8 cellular contexts compared by ENCODE assay signal in genomic region chr9:100324594-100325200, GRCh38. TPM values are rescaled to one million over a fixed set of nuclear protein-coding genes. Genes with fewer than 3 reads are reported as not detected.
A peak's percentile ranks its signal among the peaks of the same experiment; 100 is the strongest.
DNase-seq lines count a peak whose midpoint lies in the region; ATAC-seq, FAIRE-seq and TF ChIP-seq lines count a peak whose summit lies in the region.

No MANE protein-coding gene starts in this region.

- H3K9me3 Mint-ChIP-seq in activated T-helper 17 cell treated with anti-CD3 and anti-CD28 coated beads, Interleukin-2, amount 50 U/mL, for 72 hours = no peaks in the 10 kb centered on the region

- intact Hi-C loops in GM12878 (cut with micrococcal nuclease; ENCODE audit: unreplicated experiment) = loop anchor here (5.0 kb wide), 2 partner anchors 273 to 1162 kb away; no protein-coding TSS in a partner anchor
- intact Hi-C loops in left ventricle myocardium superior (cut with micrococcal nuclease) = loop anchor here (10.0 kb wide), 1 partner anchor 300 kb away; no protein-coding TSS in a partner anchor

- H3K79me2 ChIP-seq in MM.1S (ENCODE audit: low read length) (peaks cover 9% of the 10 kb centered on the region; the same call in 1 of the 2 replicates), GM12878 (ENCODE audit: control insufficient read depth, insufficient read depth, low read length) (no peaks in the 10 kb centered on the region)

- no peaks in the 10 kb centered on the region for H3K27me3 ChIP-seq in MM.1S (replicated peaks; ENCODE audit: insufficient read depth, low read length)
- no peaks in the 10 kb centered on the region for H3K27me3 ChIP-seq in GM12878 (replicated peaks in 1 of 2; ENCODE audit: control insufficient read depth in 2 of 2, insufficient read depth in 2 of 2, low read length in 1 of 2)

- SMC1A ChIA-PET in GM12878 (lab: Charles Lee; ENCODE audit: uncharacterized antibody, unreplicated experiment) = interaction anchor here (0.5 to 4.1 kb wide), 13 partner anchors 13 to 1160 kb away, joined by 3 to 17 read pairs (median 3); partner anchors contain the start of gene TEX10

- CTCF ChIA-PET in GM12878 (lab: Yijun Ruan, JAX) = interaction anchor here (0.6 to 4.0 kb wide), 43 partner anchors 8 to 1433 kb away, joined by 3 to 35 read pairs (median 5); partner anchors contain the start of gene TEX10

- no peaks in the 10 kb centered on the region for H3K27me3 Mint-ChIP-seq in activated T-helper 17 cell treated with anti-CD3 and anti-CD28 coated beads, Interleukin-2, amount 50 U/mL, for 72 hours

- H3K9me3 ChIP-seq in MM.1S (replicated peaks; ENCODE audit: insufficient read depth, low read length) (no peaks in the 10 kb centered on the region), GM12878 (replicated peaks; ENCODE audit: control insufficient read depth, insufficient read depth, low read length) (no peaks in the 10 kb centered on the region)

- FAIRE-seq in GM12878 (lab: Jason Lieb, UNC) = peak; percentile 70

- TF ChIP-seq CTCF in MM.1S (IDR thresholded peaks at IDR 0.05; ENCODE audit: low read length) = peak; percentile 38
- peak in 1 of 3 experiments; percentile 23; a peak in 2 of 6 replicates for TF ChIP-seq CTCF in GM12878 (IDR thresholded peaks at IDR 0.05 in 2 of 3, conservative IDR thresholded peaks at IDR 0.05 in 1 of 3; ENCODE audit: control insufficient read depth in 2 of 3, extremely low read depth in 1 of 3, insufficient read depth in 1 of 3, low read depth in 3 of 3, low read length in 3 of 3)

- no peak overlapping the region for H3K4me3 Mint-ChIP-seq in activated T-helper 17 cell treated with anti-CD3 and anti-CD28 coated beads, Interleukin-2, amount 50 U/mL, for 72 hours

- no peaks in the 10 kb centered on the region for H3K4me1 ChIP-seq in MM.1S (ENCODE audit: low read length)
- no peaks in the 10 kb centered on the region for H3K4me1 ChIP-seq in GM12878 (ENCODE audit: control insufficient read depth, insufficient read depth, low read length)

- ATAC-seq in GM12878 (no peak), GM21390 (IDR thresholded peaks at IDR 0.05; ENCODE audit: unreplicated experiment) (no peak), left ventricle myocardium superior (no peak)
- no peak for ATAC-seq in activated T-helper 17 cell treated with anti-CD3 and anti-CD28 coated beads, Interleukin-2, amount 50 U/mL, for 72 hours (replicated peaks)

- H3K4me2 ChIP-seq in MM.1S (ENCODE audit: low read depth, low read length) = no peak overlapping the region
- no peak overlapping the region for H3K4me2 ChIP-seq in GM12878 (ENCODE audit: control insufficient read depth, insufficient read depth)

- 81% methylated on average over 4 of the region's 4 CpGs for WGBS in GM12878 (ENCODE audit: insufficient coverage, insufficient replicate concordance, low lambda C conversion rate, missing lambda C conversion rate)

- RAD21 ChIA-PET in GM12878 (lab: Charles Lee; ENCODE audit: unreplicated experiment) = interaction anchor here (0.6 to 2.0 kb wide), 11 partner anchors 9 to 1161 kb away, joined by 3 to 9 read pairs (median 3); no protein-coding TSS in a partner anchor

- no peak overlapping the region for H3K27ac ChIP-seq in MM.1S (ENCODE audit: low read length)
- no peak overlapping the region for H3K27ac ChIP-seq in GM12878 (ENCODE audit: control insufficient read depth, insufficient read depth)

- TF ChIP-seq POLR2A in GM12878 (IDR thresholded peaks at IDR 0.05; ENCODE audit: low read depth, low read length) = no peak

- no peak overlapping the region for H3K4me3 ChIP-seq in MM.1S (ENCODE audit: low read length)
- no peak overlapping the region for H3K4me3 ChIP-seq in GM12878

- H2AFZ ChIP-seq in MM.1S (ENCODE audit: low read length) = no peak overlapping the region
- no peak overlapping the region for H2AFZ ChIP-seq in GM12878 (ENCODE audit: control insufficient read depth, low read depth, low read length)

- H3K9ac ChIP-seq in MM.1S (ENCODE audit: low read length) = no peak overlapping the region
- H3K9ac ChIP-seq in GM12878 (ENCODE audit: control insufficient read depth, insufficient read depth, low read length) = no peak overlapping the region

- BruUV-seq in GM12878 (replicated peaks; lab: Mats Ljungman, UMichigan) = no TSS peak

- no peaks in the 10 kb centered on the region for H3F3A ChIP-seq in MM.1S (ENCODE audit: insufficient read depth, low read length)

- DNase-seq in EH (ENCODE audit: low read depth) (peak; percentile 55), MM.1S (peak; percentile 11), GM12878 (ENCODE audit: low read depth, low spot score) (no peak), lung microvascular endothelial cell (ENCODE audit: low read depth in 2 of 2) (peak; percentile 54 to 67), left ventricle myocardium superior (no peak)
- DNase-seq in NK-92 treated with Interleukin-12 subunit alpha and Interleukin-12 subunit beta, amount 100 ng/mL, for 24 hours (lab: John Stamatoyannopoulos, UW) = no peak

- no peak overlapping the region for H3K27ac Mint-ChIP-seq in activated T-helper 17 cell treated with anti-CD3 and anti-CD28 coated beads, Interleukin-2, amount 50 U/mL, for 72 hours

- H4K20me1 ChIP-seq in MM.1S (ENCODE audit: insufficient read depth, low read length) (no peaks in the 10 kb centered on the region; the same call in 1 of the 2 replicates), GM12878 (ENCODE audit: control insufficient read depth, insufficient read depth) (no peaks in the 10 kb centered on the region)

- peaks cover 12% of the 10 kb centered on the region; the same call in 1 of the 2 replicates for H3K36me3 ChIP-seq in MM.1S (replicated peaks; ENCODE audit: insufficient read depth, low read length)
- peaks cover 0 to 22% of the 10 kb centered on the region in 2 experiments; a peak in 2 of 4 replicates for H3K36me3 ChIP-seq in GM12878 (ENCODE audit: control insufficient read depth in 2 of 2, insufficient read depth in 2 of 2, low read length in 1 of 2)

- H3K9me2 ChIP-seq in MM.1S (replicated peaks; ENCODE audit: insufficient read depth, low read length) = no peaks in the 10 kb centered on the region

- no peak for TF ChIP-seq EP300 in GM12878 (IDR thresholded peaks at IDR 0.05; ENCODE audit: borderline replicate concordance in 1 of 2, control insufficient read depth in 1 of 2, low read depth in 2 of 2, low read length in 2 of 2)

- in situ Hi-C loops in GM12878 (cut with MboI) = loop anchor here (5.0 to 10.0 kb wide), 3 partner anchors 292 to 1140 kb away; no protein-coding TSS in a partner anchor

- peaks cover 94% of the 10 kb centered on the region for H3K36me3 Mint-ChIP-seq in activated T-helper 17 cell treated with anti-CD3 and anti-CD28 coated beads, Interleukin-2, amount 50 U/mL, for 72 hours (ENCODE audit: low read depth)

- POLR2A ChIA-PET in GM12878 (lab: Charles Lee) = no interaction called here

- H3K4me1 Mint-ChIP-seq in activated T-helper 17 cell treated with anti-CD3 and anti-CD28 coated beads, Interleukin-2, amount 50 U/mL, for 72 hours = no peaks in the 10 kb centered on the region

- peak; percentile 45 for TF ChIP-seq RAD21 in GM12878 (IDR thresholded peaks at IDR 0.05; ENCODE audit: insufficient read depth, low read depth, low read length)

TF ChIP-seq in GM12878, 131 proteins besides CTCF, POLR2A, EP300 and RAD21:
- no peak for TF ChIP-seq ZNF207 (IDR thresholded peaks at IDR 0.05; ENCODE audit: borderline replicate concordance)
- 0 out of 2 replicates have a peak, but pooled peaks have one; percentile 42 for TF ChIP-seq MLLT1 (IDR thresholded peaks at IDR 0.05)

RNA-seq across cellular contexts. Expression of gene TEX10, which starts 28.0 kb away (rescaled TPM):
- 85.3 and 88.4 TPM in 2 replicates for total RNA-seq in GM12878 (2013; cell fraction: nucleolus; rRNA removed)
- total RNA-seq in GM12878 (2014; rRNA removed) (38.0 and 46.3 TPM in 2 replicates), GM12878 (2014; rRNA removed; fragmentation: Illumina TruSeq; extraction: Trizol) (35.1 and 35.5 TPM in 2 replicates), GM12878 (2021) (30.0 and 30.4 TPM in 2 replicates), lung microvascular endothelial cell (18.5 TPM in 2 replicates), left ventricle myocardium superior (8.3 TPM)
- 11.6 TPM for polyA plus RNA-seq in GM12878 (2011; ENCODE audit: low read depth)
- polyA plus RNA-seq in GM12878 (2011; rRNA removed) (46.6 and 54.1 TPM in 2 replicates), GM12878 (2014; fragmentation: Illumina TruSeq; extraction: Trizol) (37.0 and 41.3 TPM in 2 replicates), GM12878 (2014; fragmentation: Nextera tagmentation; extraction: Ambion mirVana) (10 to 100 TPM; 17.4 to 25.8 TPM), GM12878 (2014; rRNA removed) (23.4 and 27.8 TPM in 2 replicates), GM12878 (2016; fragmentation: Nextera tagmentation; extraction: Ambion mirVana) (10 to 100 TPM; 43.5 to 45.3 TPM)
- polyA plus RNA-seq in GM12878 (2011; cell fraction: cytosol; rRNA removed) = 22.2 and 22.9 TPM in 2 replicates
- polyA plus RNA-seq in GM12878 (2011; cell fraction: nucleus; rRNA removed) = 28.5 and 31.8 TPM in 2 replicates
- 14.3 and 20.3 TPM in 2 replicates for polyA plus RNA-seq in GM12878 (2012)
- polyA minus RNA-seq in GM12878 (2011; rRNA and poly(A)+ RNA removed) = 44.7 and 52.7 TPM in 2 replicates
- 11.4 and 12.8 TPM in 2 replicates for polyA minus RNA-seq in GM12878 (2011; cell fraction: cytosol; rRNA and poly(A)+ RNA removed)
- polyA minus RNA-seq in GM12878 (2011; cell fraction: nucleus; rRNA and poly(A)+ RNA removed) = 32.5 and 48.1 TPM in 2 replicates
- total RNA-seq in activated T-helper 17 cell treated with anti-CD3 and anti-CD28 coated beads, Interleukin-2, amount 50 U/mL, for 72 hours = 10 to 100 TPM; 19.3 to 32.8 TPM

Comparison
In these comparisons a context has a peak if more than half of its experiments do, and no peak if none do; other contexts are left out.
1. DNase-seq: peak in EH (single experiment), MM.1S (single experiment) and lung microvascular endothelial cell (2 of 2); none in GM12878 (single experiment), NK-92 treated with Interleukin-12 subunit alpha and Interleukin-12 subunit beta, amount 100 ng/mL, for 24 hours (single experiment) and left ventricle myocardium superior (single experiment).